Comparison of ENCODE assay signal across 9 cellular contexts in genomic region chr5:1668141-1668721, GRCh38.
A peak's percentile ranks its signal among the peaks of the same experiment; 100 is the strongest.
DNase-seq lines count a peak whose midpoint lies in the region; ATAC-seq and TF ChIP-seq lines count a peak whose summit lies in the region.
"Had no signal": no experiment of that assay in that cellular context is flagged by ENCODE, and none has a peak within 500 bp of the region (broad histone marks: within the 10 kb centered on the region; RNA-seq: fewer than 3 reads in every experiment).

No MANE protein-coding gene starts in this region.

- H4K20me1 ChIP-seq in HCT116 (ENCODE audit: insufficient read depth): no peaks in the 10 kb centered on the region

- H3K36me3 ChIP-seq in CD8-positive, alpha-beta memory T cell (ENCODE audit: insufficient read depth, low read length): no peaks in the 10 kb centered on the region
- H3K36me3 ChIP-seq in HCT116 (ENCODE audit: control insufficient read depth in 1 of 2, insufficient read depth in 2 of 2, low read length in 2 of 2): no peaks in the 10 kb centered on the region

- TF ChIP-seq RAD21 in HCT116 (IDR thresholded peaks at IDR 0.05; ENCODE audit: low read depth): no peak

- H3K9ac ChIP-seq in HCT116 (ENCODE audit: low read length): no peak overlapping the region

- peaks cover 0 to 2% (median 0%) of the 10 kb centered on the region in 5 donors for H3K9me3 Mint-ChIP-seq in CD8-positive, alpha-beta memory T cell
- no peaks in the 10 kb centered on the region for H3K9me3 Mint-ChIP-seq in activated naive CD8-positive, alpha-beta T cell treated with anti-CD3 and anti-CD28 coated beads for 36 hours
- H3K9me3 Mint-ChIP-seq in memory B cell: no peaks in the 10 kb centered on the region

- no peak overlapping the region for H3K4me2 ChIP-seq in HCT116 (ENCODE audit: low read length)

- DNase-seq in CD8-positive, alpha-beta memory T cell: peak in 1 of 5 donors; percentile 51
- DNase-seq in HCT116 (ENCODE audit: low read depth, low spot score) (no peak), memory B cell (ENCODE audit: low spot score in 2 of 2) (no peak), globus pallidus (ENCODE audit: low spot score) (no peak)
- DNase-seq in activated naive CD8-positive, alpha-beta T cell treated with anti-CD3 and anti-CD28 coated beads for 36 hours: peak; percentile 35
- DNase-seq: stimulated activated CD4-positive, alpha-beta T cell treated with anti-CD3 and anti-CD28 coated beads, Interleukin-2, amount 100 ng/mL, for 48 hours had no signal

- H3K79me2 ChIP-seq in HCT116 (ENCODE audit: insufficient read depth, low read length): no peaks in the 10 kb centered on the region

- no peak for TF ChIP-seq POLR2A in HCT116 (IDR thresholded peaks at IDR 0.05; ENCODE audit: borderline replicate concordance, extremely low read depth, insufficient read depth, insufficient read length)

- H3K4me3 ChIP-seq in CD8-positive, alpha-beta memory T cell (ENCODE audit: low read length): no peak overlapping the region
- H3K4me3 ChIP-seq in HCT116 (replicated peaks in 1 of 2; ENCODE audit: low read depth in 1 of 2, low read length in 2 of 2): no peak overlapping the region

- no peaks in the 10 kb centered on the region for H3K9me2 ChIP-seq in HCT116 (ENCODE audit: insufficient read depth)

- RAD21 ChIA-PET in HCT116 (lab: Charles Lee; ENCODE audit: low non-redundant PET in 1 of 2, low total read pairs in 2 of 2, uncharacterized antibody in 2 of 2, unreplicated experiment in 2 of 2): no interaction called here

- CTCF ChIA-PET in CD8-positive, alpha-beta memory T cell (lab: Charles Lee): no interaction called here
- CTCF ChIA-PET in HCT116 (lab: Charles Lee): no interaction called here

- peaks cover 6 to 29% (median 16%) of the 10 kb centered on the region in 3 donors for H3K4me1 Mint-ChIP-seq in CD8-positive, alpha-beta memory T cell
- H3K4me1 Mint-ChIP-seq in activated naive CD8-positive, alpha-beta T cell treated with anti-CD3 and anti-CD28 coated beads for 36 hours: peaks cover 10% of the 10 kb centered on the region
- peaks cover 10% of the 10 kb centered on the region for H3K4me1 Mint-ChIP-seq in memory B cell

- H3K27ac Mint-ChIP-seq in CD8-positive, alpha-beta memory T cell: peak overlapping the region in 1 of 8 donors; percentile 38
- no peak overlapping the region for H3K27ac Mint-ChIP-seq in activated naive CD8-positive, alpha-beta T cell treated with anti-CD3 and anti-CD28 coated beads for 36 hours
- H3K27ac Mint-ChIP-seq in memory B cell: no peak overlapping the region

- peaks cover 5% of the 10 kb centered on the region for H3K4me1 ChIP-seq in CD8-positive, alpha-beta memory T cell (ENCODE audit: insufficient read depth, low read length)
- peaks cover 6% of the 10 kb centered on the region in 2 experiments; a peak in 3 of 4 replicates for H3K4me1 ChIP-seq in HCT116 (ENCODE audit: control insufficient read depth in 1 of 2, insufficient read depth in 2 of 2, low read length in 2 of 2)

- no peak overlapping the region for H3K27ac ChIP-seq in CD8-positive, alpha-beta memory T cell (ENCODE audit: low read depth, low read length)
- H3K27ac ChIP-seq in HCT116 (ENCODE audit: low read depth, low read length): no peak overlapping the region

- H3K27me3 ChIP-seq in CD8-positive, alpha-beta memory T cell (ENCODE audit: insufficient read depth, low read length, poor library complexity, severe bottlenecking): peaks cover 32% of the 10 kb centered on the region
- H3K27me3 ChIP-seq in HCT116 (ENCODE audit: insufficient read depth, low read length): peaks cover 6% of the 10 kb centered on the region; the same call in 1 of the 2 replicates

- no peaks in the 10 kb centered on the region for H3K9me3 ChIP-seq in CD8-positive, alpha-beta memory T cell (ENCODE audit: low read length)
- no peaks in the 10 kb centered on the region for H3K9me3 ChIP-seq in HCT116 (ENCODE audit: control insufficient read depth in 1 of 2, insufficient read depth in 1 of 2, low read depth in 1 of 2, low read length in 2 of 2)

- BruUV-seq in HCT116 (replicated peaks; lab: Mats Ljungman, UMichigan): no TSS peak

- no peak overlapping the region for H2AFZ ChIP-seq in HCT116 (ENCODE audit: low read depth, low read length, poor library complexity, severe bottlenecking)

- H3K27me3 Mint-ChIP-seq in CD8-positive, alpha-beta memory T cell: peaks cover 51 to 80% of the 10 kb centered on the region in 2 donors
- H3K27me3 Mint-ChIP-seq in activated naive CD8-positive, alpha-beta T cell treated with anti-CD3 and anti-CD28 coated beads for 36 hours: peaks cover 76% of the 10 kb centered on the region
- peaks cover 43% of the 10 kb centered on the region for H3K27me3 Mint-ChIP-seq in memory B cell

- ATAC-seq in HCT116 (peak; percentile 61), memory B cell (ENCODE audit: low read depth) (peak; percentile 34), HG02678 (IDR thresholded peaks at IDR 0.05; ENCODE audit: unreplicated experiment) (no peak), GM19452 (IDR thresholded peaks at IDR 0.05; ENCODE audit: unreplicated experiment) (no peak), GM18873 (IDR thresholded peaks at IDR 0.05; ENCODE audit: low FRiP score, unreplicated experiment) (no peak)

- intact Hi-C loops in HCT116 (cut with micrococcal nuclease): no loop called here

- TF ChIP-seq CTCF in HCT116 (IDR thresholded peaks at IDR 0.05 in 2 of 3, conservative IDR thresholded peaks at IDR 0.05 in 1 of 3; ENCODE audit: borderline replicate concordance in 1 of 3, insufficient read depth in 1 of 3, low read depth in 2 of 3, low read length in 2 of 3): no peak

- peak overlapping the region in 6 of 7 donors; percentile 11 to 65 (median 39) for H3K4me3 Mint-ChIP-seq in CD8-positive, alpha-beta memory T cell
- no peak overlapping the region for H3K4me3 Mint-ChIP-seq in activated naive CD8-positive, alpha-beta T cell treated with anti-CD3 and anti-CD28 coated beads for 36 hours
- no peak overlapping the region for H3K4me3 Mint-ChIP-seq in memory B cell

- peaks cover 0 to 3% (median 0%) of the 10 kb centered on the region in 3 donors for H3K36me3 Mint-ChIP-seq in CD8-positive, alpha-beta memory T cell
- no peaks in the 10 kb centered on the region for H3K36me3 Mint-ChIP-seq in activated naive CD8-positive, alpha-beta T cell treated with anti-CD3 and anti-CD28 coated beads for 36 hours
- peaks cover 2% of the 10 kb centered on the region for H3K36me3 Mint-ChIP-seq in memory B cell

- POLR2A ChIA-PET in CD8-positive, alpha-beta memory T cell (lab: Charles Lee): no interaction called here
- POLR2A ChIA-PET in HCT116 (lab: Charles Lee): no interaction called here

TF ChIP-seq in HCT116, 20 proteins besides CTCF, POLR2A, EP300 and RAD21:
- TF ChIP-seq EGR1 (IDR thresholded peaks at IDR 0.05; ENCODE audit: low read depth): no peak
- no peak for TF ChIP-seq REST (IDR thresholded peaks at IDR 0.05; ENCODE audit: low read depth)
- TF ChIP-seq SP1 (IDR thresholded peaks at IDR 0.05; ENCODE audit: low read depth): no peak
- no peak for TF ChIP-seq ZFX (IDR thresholded peaks at IDR 0.05)
- TF ChIP-seq CEBPB (IDR thresholded peaks at IDR 0.05; ENCODE audit: low read depth): no peak
- no peak for TF ChIP-seq JUND (IDR thresholded peaks at IDR 0.05)
- TF ChIP-seq ZNF274 (IDR thresholded peaks at IDR 0.05; ENCODE audit: low read depth, low read length): no peak
- TF ChIP-seq EZH2 (IDR thresholded peaks at IDR 0.05): no peak
- no peak for TF ChIP-seq ELF1 (IDR thresholded peaks at IDR 0.05; ENCODE audit: borderline replicate concordance, low read depth)
- TF ChIP-seq SIN3A (IDR thresholded peaks at IDR 0.05; ENCODE audit: low read depth): no peak
- TF ChIP-seq MAX (IDR thresholded peaks at IDR 0.05): no peak
- no peak for TF ChIP-seq SRF (IDR thresholded peaks at IDR 0.05; ENCODE audit: low read depth)

Comparison
In these comparisons a context has a peak if more than half of its experiments do, and no peak if none do; other contexts are left out.
1. H3K4me3 Mint-ChIP-seq: peak in CD8-positive, alpha-beta memory T cell (6 of 7); none in activated naive CD8-positive, alpha-beta T cell treated with anti-CD3 and anti-CD28 coated beads for 36 hours (single experiment) and memory B cell (single experiment).
2. ATAC-seq: peak in HCT116 (single experiment) and memory B cell (single experiment); none in HG02678 (single experiment), GM19452 (single experiment) and GM18873 (single experiment).